8 cellular contexts compared by ENCODE assay signal in the genomic region with DNA sequence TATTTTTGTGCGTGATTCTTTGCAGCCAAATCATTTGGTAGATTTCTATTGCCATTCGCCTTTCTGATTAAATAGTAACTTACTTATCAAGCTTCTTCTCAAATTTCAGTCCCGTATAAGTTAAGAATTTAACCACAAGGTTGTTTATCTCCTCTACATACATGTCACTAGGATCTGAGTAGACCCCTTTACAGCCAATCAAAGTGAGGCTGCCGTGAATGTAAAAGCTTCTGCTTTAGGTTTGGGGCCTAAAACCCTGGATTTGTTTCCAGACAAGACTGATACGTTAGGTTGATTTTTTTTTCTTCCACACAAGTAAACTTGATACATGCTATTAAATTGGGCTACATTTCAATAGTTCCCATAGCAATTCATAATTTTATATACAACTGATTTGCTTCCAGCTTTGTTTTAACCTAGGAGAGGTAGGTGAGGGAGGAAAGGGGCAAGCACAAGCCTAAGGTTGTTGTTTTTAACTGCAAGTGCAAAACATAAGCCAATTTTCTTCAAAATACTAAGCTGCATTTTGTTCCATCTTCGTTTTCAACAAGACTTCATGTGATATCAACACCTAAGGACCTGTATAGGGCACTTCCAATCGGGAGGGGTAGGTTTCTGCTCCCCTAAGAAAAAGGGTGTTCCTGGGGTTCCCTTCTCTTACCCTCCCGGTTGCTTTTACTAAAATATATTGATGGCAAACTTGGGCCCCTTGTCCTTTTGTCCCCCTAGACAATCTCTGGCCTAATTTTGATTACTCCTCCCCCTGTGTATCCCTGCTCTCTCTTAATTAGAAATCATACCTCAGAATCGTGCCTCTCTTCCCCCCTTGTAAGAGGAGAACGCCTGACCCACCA. TPM values are rescaled to one million over a fixed set of nuclear protein-coding genes. Genes with fewer than 3 reads are reported as not detected.
DNase-seq lines count a peak whose midpoint lies in the region; ATAC-seq and TF ChIP-seq lines count a peak whose summit lies in the region.

No MANE protein-coding gene starts in this region.

- ATAC-seq in activated naive CD4-positive, alpha-beta T cell treated with anti-CD3 and anti-CD28 coated beads, Interleukin-2, amount 50 U/mL, for 72 hours, result peak in 1 of 2 donors; percentile 22
- ATAC-seq in left colon, result no peak
- ATAC-seq in GM18498 (IDR thresholded peaks at IDR 0.05; ENCODE audit: unreplicated experiment), result no peak

- 1 to 4% (median 1%) methylated on average over 10 of the region's 10 CpGs for WGBS in spleen, 5 donors

- no peak for TF ChIP-seq POLR2A in spleen (IDR thresholded peaks at IDR 0.05)

- H3K9me3 ChIP-seq in ES-I3 (ENCODE audit: control insufficient read depth, insufficient read depth, low read length), result no peaks in the 10 kb centered on the region
- no peaks in the 10 kb centered on the region for H3K9me3 ChIP-seq in Loucy (ENCODE audit: insufficient read depth, low read depth, low read length)
- H3K9me3 ChIP-seq in spleen, result no peaks in the 10 kb centered on the region

- H3K36me3 Mint-ChIP-seq in activated naive CD4-positive, alpha-beta T cell treated with anti-CD3 and anti-CD28 coated beads, Interleukin-2, amount 50 U/mL, for 72 hours, result peaks cover 12 to 25% of the 10 kb centered on the region in 2 donors

- H3K4me1 ChIP-seq in ES-I3 (ENCODE audit: insufficient read depth, low read length), result 0 out of 2 replicates have a peak, but pooled peaks cover 5% of the 10 kb centered on the region
- peaks cover 41% of the 10 kb centered on the region for H3K4me1 ChIP-seq in Loucy (ENCODE audit: insufficient read depth, low read length, poor library complexity, severe bottlenecking)
- H3K4me1 ChIP-seq in spleen, result peaks cover 18 to 72% (median 43%) of the 10 kb centered on the region in 6 donors

- TF ChIP-seq CTCF in Loucy (conservative IDR thresholded peaks at IDR 0.05; ENCODE audit: low read length) (no peak), spleen (IDR thresholded peaks at IDR 0.05 in 8 of 11, conservative IDR thresholded peaks at IDR 0.05 in 3 of 11) (no peak)

- H3K79me2 ChIP-seq in Loucy (ENCODE audit: insufficient read depth, low read length), result peaks cover 61% of the 10 kb centered on the region

- H3F3A ChIP-seq in Loucy (ENCODE audit: low read depth), result 0 out of 2 replicates have a peak, but pooled peaks cover 3% of the 10 kb centered on the region

- H3K4me3 ChIP-seq in Loucy (ENCODE audit: low read length, poor library complexity, severe bottlenecking), result peak overlapping the region; percentile 92
- peak overlapping the region; percentile 76 for H3K4me3 ChIP-seq in iPS-11a (ENCODE audit: low read depth, low read length)
- H3K4me3 ChIP-seq in spleen, result peak overlapping the region; percentile 66 to 84 (median 72)

- H3K27ac Mint-ChIP-seq in activated naive CD4-positive, alpha-beta T cell treated with anti-CD3 and anti-CD28 coated beads, Interleukin-2, amount 50 U/mL, for 72 hours, result peak overlapping the region; percentile 92 to 95

- H2AFZ ChIP-seq in Loucy (ENCODE audit: low read length), result no peak overlapping the region

- peaks cover 42% of the 10 kb centered on the region for H4K20me1 ChIP-seq in Loucy (ENCODE audit: insufficient read depth, low read length, poor library complexity, severe bottlenecking)

- peak overlapping the region; percentile 93 for H3K4me2 ChIP-seq in Loucy (ENCODE audit: low read depth, low read length, poor library complexity, severe bottlenecking)

- H3K27ac ChIP-seq in spleen, result peak overlapping the region; percentile 65 to 99 (median 96)

- H3K27me3 ChIP-seq in Loucy (ENCODE audit: insufficient read depth, low read length, poor library complexity, severe bottlenecking) (no peaks in the 10 kb centered on the region), spleen (replicated peaks in 1 of 7) (no peaks in the 10 kb centered on the region)

- no peaks in the 10 kb centered on the region for H3K9me2 ChIP-seq in Loucy (replicated peaks; ENCODE audit: low read depth, low read length)

- H3K9me3 Mint-ChIP-seq in activated naive CD4-positive, alpha-beta T cell treated with anti-CD3 and anti-CD28 coated beads, Interleukin-2, amount 50 U/mL, for 72 hours, result no peaks in the 10 kb centered on the region

- peak overlapping the region; percentile 98 for H3K9ac ChIP-seq in ES-I3 (ENCODE audit: low read depth, low read length)
- H3K9ac ChIP-seq in Loucy (ENCODE audit: low read depth, low read length, poor library complexity, severe bottlenecking), result peak overlapping the region; percentile 90

- no peaks in the 10 kb centered on the region for H3K36me3 ChIP-seq in ES-I3 (ENCODE audit: insufficient read depth, low read length)
- no peaks in the 10 kb centered on the region for H3K36me3 ChIP-seq in Loucy (ENCODE audit: insufficient read depth, low read length)
- H3K36me3 ChIP-seq in spleen, result peaks cover 0 to 6% (median 0%) of the 10 kb centered on the region in 6 donors

- no peak for DNase-seq in activated naive CD4-positive, alpha-beta T cell treated with anti-CD3 and anti-CD28 coated beads, Interleukin-2, amount 50 U/mL, for 72 hours (ENCODE audit: low spot score in 2 of 2)
- no peak for DNase-seq in spleen
- no peak for DNase-seq in left colon
- no peak for DNase-seq in hippocampal formation (lab: John Stamatoyannopoulos, UW)

- intact Hi-C loops in spleen (cut with DNase I; ENCODE audit: low total_unique reads) (loop anchor here (5.0 kb wide), 1 partner anchor 98 kb away; no protein-coding TSS in a partner anchor), left colon (cut with DNase I, micrococcal nuclease) (loop anchor here in 1 of 2 donors (10.0 kb wide), 1 partner anchor 95 kb away; the partner anchor contains the start of gene NOL7)

RNA-seq across cellular contexts. Expression of gene RANBP9, which starts 1.7 kb away (rescaled TPM):
- total RNA-seq in activated naive CD4-positive, alpha-beta T cell treated with anti-CD3 and anti-CD28 coated beads, Interleukin-2, amount 50 U/mL, for 72 hours, result 10 to 100 TPM; 52.9 to 75.5 TPM
- total RNA-seq in spleen (10 to 100 TPM; 32.1 to 41.8 (median 37.4) TPM), left colon (10 to 100 TPM; 32.5 to 33.9 TPM)
- polyA plus RNA-seq in spleen, result 10 to 100 TPM; 13.4 to 16.4 (median 14.5) TPM
